9 cellular contexts compared by ENCODE assay signal in the genomic region with DNA sequence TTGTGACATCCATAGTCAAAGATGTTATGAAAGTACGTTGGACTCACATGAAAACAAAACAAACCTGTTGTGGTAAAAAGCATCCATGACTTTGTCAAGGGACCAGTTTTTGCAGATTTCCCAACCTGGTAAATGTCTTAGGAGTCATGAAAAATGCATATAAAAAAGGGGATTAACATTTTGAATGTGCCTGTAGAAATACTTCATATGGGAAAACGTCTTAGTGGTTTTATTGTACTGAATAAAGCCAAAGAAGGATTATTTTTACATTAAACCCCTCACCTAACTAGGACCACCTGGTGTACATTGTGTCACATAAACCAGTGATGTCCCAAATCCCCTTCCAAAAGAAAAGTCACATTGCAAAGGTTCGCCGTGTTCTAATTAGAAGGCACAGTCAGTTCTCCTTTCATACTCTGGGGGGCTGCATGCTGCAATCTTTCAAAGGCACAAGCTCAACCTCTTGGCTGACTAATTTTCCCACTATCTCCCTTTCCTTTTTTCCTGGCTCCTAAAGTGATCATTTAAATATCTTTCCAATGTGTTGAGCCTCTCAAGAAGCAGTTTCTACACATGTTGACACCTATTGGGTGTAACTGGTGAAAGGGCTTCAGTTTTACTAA.
DNase-seq lines count a peak whose midpoint lies in the region; ATAC-seq and TF ChIP-seq lines count a peak whose summit lies in the region.
"Had no signal": no experiment of that assay in that cellular context is flagged by ENCODE, and none has a peak within 500 bp of the region (broad histone marks: within the 10 kb centered on the region; RNA-seq: fewer than 3 reads in every experiment).

No MANE protein-coding gene starts in this region.

- H3K9me3 Mint-ChIP-seq in chondrocyte (ENCODE audit: low read depth): no peaks in the 10 kb centered on the region
- H3K9me3 Mint-ChIP-seq in neural crest cell: no peaks in the 10 kb centered on the region
- no peaks in the 10 kb centered on the region for H3K9me3 Mint-ChIP-seq in activated CD4-positive, alpha-beta T cell treated with anti-CD3 and anti-CD28 coated beads, Interleukin-2, amount 10 ng/mL, durations not matched to agents 7 days and 5 days

- no peaks in the 10 kb centered on the region for H3K36me3 ChIP-seq in MG63

- H3K4me3 Mint-ChIP-seq in chondrocyte (ENCODE audit: unreplicated experiment): no peak overlapping the region
- no peak overlapping the region for H3K4me3 Mint-ChIP-seq in neural crest cell
- H3K4me3 Mint-ChIP-seq in activated CD4-positive, alpha-beta T cell treated with anti-CD3 and anti-CD28 coated beads, Interleukin-2, amount 10 ng/mL, durations not matched to agents 7 days and 5 days: no peak overlapping the region

- peaks cover 33% of the 10 kb centered on the region for H3K4me1 Mint-ChIP-seq in chondrocyte (ENCODE audit: low read depth)
- H3K4me1 Mint-ChIP-seq in neural crest cell: peaks cover 50% of the 10 kb centered on the region
- H3K4me1 Mint-ChIP-seq in activated CD4-positive, alpha-beta T cell treated with anti-CD3 and anti-CD28 coated beads, Interleukin-2, amount 10 ng/mL, durations not matched to agents 7 days and 5 days: no peaks in the 10 kb centered on the region

- H3K27ac Mint-ChIP-seq in chondrocyte (ENCODE audit: unreplicated experiment) (no peak overlapping the region), neural crest cell (ENCODE audit: unreplicated experiment) (no peak overlapping the region)
- no peak overlapping the region for H3K27ac Mint-ChIP-seq in activated CD4-positive, alpha-beta T cell treated with anti-CD3 and anti-CD28 coated beads, Interleukin-2, amount 10 ng/mL, durations not matched to agents 7 days and 5 days

- CTCF ChIA-PET in activated CD4-positive, alpha-beta T cell treated with anti-CD3 and anti-CD28 coated beads, Interleukin-2, amount 10 ng/mL, durations not matched to agents 7 days and 5 days (lab: Charles Lee): no interaction called here

- H3K27me3 ChIP-seq in MG63: no peaks in the 10 kb centered on the region

- ATAC-seq in activated CD4-positive, CD25-positive, alpha-beta regulatory T cell treated with anti-CD3 and anti-CD28 coated beads, Interleukin-2, amount 50 U/mL, for 24 hours: no peak
- ATAC-seq in GM21737 (IDR thresholded peaks at IDR 0.05; ENCODE audit: unreplicated experiment): no peak

- no peaks in the 10 kb centered on the region for H3K27me3 Mint-ChIP-seq in chondrocyte (ENCODE audit: low read depth)
- no peaks in the 10 kb centered on the region for H3K27me3 Mint-ChIP-seq in neural crest cell (ENCODE audit: low read depth)
- H3K27me3 Mint-ChIP-seq in activated CD4-positive, alpha-beta T cell treated with anti-CD3 and anti-CD28 coated beads, Interleukin-2, amount 10 ng/mL, durations not matched to agents 7 days and 5 days: no peaks in the 10 kb centered on the region

- POLR2A ChIA-PET in activated CD4-positive, alpha-beta T cell treated with anti-CD3 and anti-CD28 coated beads, Interleukin-2, amount 10 ng/mL, durations not matched to agents 7 days and 5 days (lab: Charles Lee): no interaction called here

- TF ChIP-seq CTCF in chondrocyte (IDR thresholded peaks at IDR 0.05) (peak; percentile 81), neural crest cell (conservative IDR thresholded peaks at IDR 0.05) (peak; percentile 58)

- H3K36me3 Mint-ChIP-seq in chondrocyte (ENCODE audit: low read depth) (no peaks in the 10 kb centered on the region), neural crest cell (ENCODE audit: low read depth) (no peaks in the 10 kb centered on the region)
- no peaks in the 10 kb centered on the region for H3K36me3 Mint-ChIP-seq in activated CD4-positive, alpha-beta T cell treated with anti-CD3 and anti-CD28 coated beads, Interleukin-2, amount 10 ng/mL, durations not matched to agents 7 days and 5 days (ENCODE audit: low read depth)

- no peaks in the 10 kb centered on the region for H3K9me3 ChIP-seq in MG63

- DNase-seq in EL: peak; percentile 31
- DNase-seq in MG63: peak; percentile 5
- DNase-seq in chondrocyte (ENCODE audit: low spot score): no peak
- no peak for DNase-seq in neural crest cell (ENCODE audit: low read depth, low spot score)
- no peak for DNase-seq in hepatic stellate cell (ENCODE audit: low spot score)
- DNase-seq in activated CD4-positive, alpha-beta T cell treated with anti-CD3 and anti-CD28 coated beads, Interleukin-2, amount 10 ng/mL, durations not matched to agents 7 days and 5 days: no peak

- H3K4me3 ChIP-seq in MG63: no peak overlapping the region
- H3K4me3 ChIP-seq: coronary artery had no signal

Comparison
In these comparisons a context has a peak if more than half of its experiments do, and no peak if none do; other contexts are left out.
1. DNase-seq: peak in EL (single experiment) and MG63 (single experiment); none in chondrocyte (single experiment), neural crest cell (single experiment), hepatic stellate cell (single experiment) and activated CD4-positive, alpha-beta T cell treated with anti-CD3 and anti-CD28 coated beads, Interleukin-2, amount 10 ng/mL, durations not matched to agents 7 days and 5 days (single experiment).